In the genomic region with DNA sequence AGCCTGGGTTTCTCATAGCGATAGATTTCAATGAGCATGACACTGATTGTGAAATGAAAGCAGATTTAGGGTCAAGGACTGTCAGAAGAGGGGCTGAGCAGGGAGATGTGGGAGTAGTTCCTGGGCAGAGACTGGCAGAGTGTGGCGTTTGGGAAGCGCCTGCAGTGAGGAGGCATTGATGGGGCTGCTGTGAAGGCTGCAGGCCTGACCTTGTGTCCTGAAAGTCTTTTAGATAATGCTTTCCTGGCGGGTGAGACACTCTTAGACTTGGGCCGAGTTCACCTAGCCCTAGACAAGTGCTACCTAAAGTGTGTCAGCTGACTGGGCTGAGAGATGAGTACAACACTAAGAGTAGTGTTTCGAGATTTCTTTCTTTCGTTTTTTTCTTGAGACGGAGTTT, we compare ENCODE assay signal across 1 cellular context.
TF ChIP-seq lines count a peak whose summit lies in the region.

No MANE protein-coding gene starts in this region.

TF ChIP-seq in SK-N-SH treated with all-trans-retinoic acid at 6 μM for 48 hours, 23 proteins besides CTCF, POLR2A, EP300 and RAD21:
- TF ChIP-seq, protein P1, sequence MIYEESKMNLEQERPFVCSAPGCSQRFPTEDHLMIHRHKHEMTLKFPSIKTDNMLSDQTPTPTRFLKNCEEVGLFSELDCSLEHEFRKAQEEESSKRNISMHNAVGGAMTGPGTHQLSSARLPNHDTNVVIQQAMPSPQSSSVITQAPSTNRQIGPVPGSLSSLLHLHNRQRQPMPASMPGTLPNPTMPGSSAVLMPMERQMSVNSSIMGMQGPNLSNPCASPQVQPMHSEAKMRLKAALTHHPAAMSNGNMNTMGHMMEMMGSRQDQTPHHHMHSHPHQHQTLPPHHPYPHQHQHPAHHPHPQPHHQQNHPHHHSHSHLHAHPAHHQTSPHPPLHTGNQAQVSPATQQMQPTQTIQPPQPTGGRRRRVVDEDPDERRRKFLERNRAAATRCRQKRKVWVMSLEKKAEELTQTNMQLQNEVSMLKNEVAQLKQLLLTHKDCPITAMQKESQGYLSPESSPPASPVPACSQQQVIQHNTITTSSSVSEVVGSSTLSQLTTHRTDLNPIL (CRISPR knock-in tag; IDR thresholded peaks at IDR 0.05; ENCODE audit: low read depth), result no peak
